21 cellular contexts compared by ENCODE assay signal in the genomic region with DNA sequence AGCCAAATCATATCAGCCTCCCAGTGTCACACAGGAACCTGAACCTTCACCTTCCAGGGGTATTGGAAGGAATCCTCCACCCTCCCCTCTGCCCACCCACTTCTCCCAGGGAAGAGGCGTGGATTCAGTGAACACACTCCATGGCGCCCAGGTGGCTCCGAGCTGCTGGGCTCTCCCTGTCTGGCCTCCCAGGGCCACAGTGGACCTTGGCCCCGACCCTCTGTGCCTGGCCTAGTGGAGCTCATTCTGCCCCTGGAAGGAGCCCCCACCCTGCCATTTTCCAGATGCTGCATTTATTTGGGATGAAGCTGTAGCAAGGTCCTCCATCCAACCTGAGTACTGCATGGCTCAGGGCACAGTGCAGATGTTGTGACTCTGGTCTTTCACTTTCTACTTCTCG.
DNase-seq lines count a peak whose midpoint lies in the region; ATAC-seq and TF ChIP-seq lines count a peak whose summit lies in the region.
"Had no signal": no experiment of that assay in that cellular context is flagged by ENCODE, and none has a peak within 500 bp of the region (broad histone marks: within the 10 kb centered on the region; RNA-seq: fewer than 3 reads in every experiment).

No MANE protein-coding gene starts in this region.

- peaks cover 7% of the 10 kb centered on the region for H3K36me3 Mint-ChIP-seq in activated CD4-positive, alpha-beta T cell treated with anti-CD3 and anti-CD28 coated beads, Interleukin-2, amount 10 ng/mL, durations not matched to agents 7 days and 5 days (ENCODE audit: low read depth)
- H3K36me3 Mint-ChIP-seq in H9 (ENCODE audit: insufficient read depth in 1 of 3, low read depth in 3 of 3): peaks cover 0 to 2% (median 0%) of the 10 kb centered on the region in 3 experiments; a peak in 1 of 7 replicates
- H3K36me3 Mint-ChIP-seq: CD14-positive monocyte had no signal

- H3K4me2 ChIP-seq in H9 (ENCODE audit: insufficient read depth, insufficient read length, low read length) (no peak overlapping the region), OCI-LY7 (ENCODE audit: low read length) (no peak overlapping the region)
- H3K4me2 ChIP-seq: A549, GM23338 had no signal

- H2BK120ac ChIP-seq in H9 (ENCODE audit: low read depth, low read length, poor library complexity, severe bottlenecking): no peak overlapping the region

- no peak overlapping the region for H3K23ac ChIP-seq in H9 (ENCODE audit: insufficient read length, low read depth, low read length)

- H3K27ac Mint-ChIP-seq in activated CD4-positive, alpha-beta T cell treated with anti-CD3 and anti-CD28 coated beads, Interleukin-2, amount 10 ng/mL, durations not matched to agents 7 days and 5 days: peak overlapping the region; percentile 42
- peak overlapping the region in 1 of 3 experiments; percentile 94; a peak in 1 of 7 replicates for H3K27ac Mint-ChIP-seq in H9
- H3K27ac Mint-ChIP-seq: CD14-positive monocyte; CD4-positive, alpha-beta memory T cell; GM23338; HFFc6 had no signal

- no CpG with 5 or more reads among the region's 5 CpGs for WGBS in H9 (ENCODE audit: extremely low coverage, insufficient read length, low lambda C conversion rate)
- WGBS in suprapubic skin: 80% methylated on average over 5 of the region's 5 CpGs

- no peaks in the 10 kb centered on the region for H3K4me1 ChIP-seq in H9 (ENCODE audit: insufficient read depth, low read length)
- no peaks in the 10 kb centered on the region for H3K4me1 ChIP-seq in suprapubic skin
- H3K4me1 ChIP-seq in OCI-LY7 (ENCODE audit: insufficient read depth, low read length, poor library complexity, severe bottlenecking): peaks cover 62% of the 10 kb centered on the region
- H3K4me1 ChIP-seq: A549 had no signal

- no peak overlapping the region for H2AFZ ChIP-seq in H9 (ENCODE audit: low read length)
- H2AFZ ChIP-seq in OCI-LY7 (ENCODE audit: low read length): no peak overlapping the region
- H2AFZ ChIP-seq: GM23338 had no signal

- H3K18ac ChIP-seq in H9 (ENCODE audit: insufficient read length, low read depth, low read length): no peak overlapping the region

- H3K36me3 ChIP-seq in suprapubic skin (no peaks in the 10 kb centered on the region), OCI-LY7 (ENCODE audit: insufficient read depth, low read length) (no peaks in the 10 kb centered on the region; the same call in 1 of the 2 replicates)
- H3K36me3 ChIP-seq: BLaER1 had no signal

- peaks cover 38% of the 10 kb centered on the region for H3K4me1 Mint-ChIP-seq in activated CD4-positive, alpha-beta T cell treated with anti-CD3 and anti-CD28 coated beads, Interleukin-2, amount 10 ng/mL, durations not matched to agents 7 days and 5 days
- peaks cover 3 to 6% of the 10 kb centered on the region in 2 experiments; a peak in 3 of 4 replicates for H3K4me1 Mint-ChIP-seq in H9
- H3K4me1 Mint-ChIP-seq: GM23338 had no signal

- H4K20me1 ChIP-seq in H9 (ENCODE audit: control insufficient read depth, insufficient read depth, insufficient read length) (no peaks in the 10 kb centered on the region), OCI-LY7 (ENCODE audit: insufficient read depth, low read length) (no peaks in the 10 kb centered on the region)
- H4K20me1 ChIP-seq: BLaER1 had no signal

- no peak overlapping the region for H3K14ac ChIP-seq in H9 (ENCODE audit: insufficient read depth, low read length)

- no peaks in the 10 kb centered on the region for H3K79me1 ChIP-seq in H9 (ENCODE audit: insufficient read depth, low read depth, low read length, poor library complexity, severe bottlenecking)

- no peak overlapping the region for H2AK5ac ChIP-seq in H9 (ENCODE audit: insufficient read length, low read length)

- no peak overlapping the region for H2BK5ac ChIP-seq in H9 (ENCODE audit: insufficient read length, low read length)

- intact Hi-C loops in OCI-LY7 (cut with micrococcal nuclease; ENCODE audit: unreplicated experiment): no loop called here

- H4K5ac ChIP-seq in H9 (ENCODE audit: insufficient read length, low read depth, low read length): no peak overlapping the region

- CTCF ChIA-PET in activated CD4-positive, alpha-beta T cell treated with anti-CD3 and anti-CD28 coated beads, Interleukin-2, amount 10 ng/mL, durations not matched to agents 7 days and 5 days (lab: Charles Lee): no interaction called here
- CTCF ChIA-PET in OCI-LY7 (lab: Charles Lee; ENCODE audit: unreplicated experiment): no interaction called here

- no peak overlapping the region for H3K27ac ChIP-seq in H9 (ENCODE audit: insufficient read length, low read depth, low read length)
- H3K27ac ChIP-seq in suprapubic skin: no peak overlapping the region
- no peak overlapping the region for H3K27ac ChIP-seq in OCI-LY7 (ENCODE audit: low read depth, low read length, poor library complexity, severe bottlenecking)
- H3K27ac ChIP-seq: 22Rv1, A549, HL-60 had no signal

- no peak for TF ChIP-seq EP300 in suprapubic skin (IDR thresholded peaks at IDR 0.05)

- no peak overlapping the region for H2BK20ac ChIP-seq in H9 (ENCODE audit: low read depth, low read length, poor library complexity, severe bottlenecking)

- H3K79me2 ChIP-seq in H9 (ENCODE audit: insufficient read depth, low read length) (no peaks in the 10 kb centered on the region), OCI-LY7 (ENCODE audit: insufficient read depth, low read depth, low read length) (no peaks in the 10 kb centered on the region)

- BruUV-seq in OCI-LY7 (replicated peaks; lab: Mats Ljungman, UMichigan): no TSS peak

- H4K91ac ChIP-seq in H9 (ENCODE audit: insufficient read length, low read depth, low read length): no peak overlapping the region

- no peaks in the 10 kb centered on the region for H3K9me2 ChIP-seq in OCI-LY7 (ENCODE audit: insufficient read depth, low read length)

- no peak overlapping the region for H2BK15ac ChIP-seq in H9 (ENCODE audit: low read depth, low read length)

- H3K27me3 Mint-ChIP-seq in activated CD4-positive, alpha-beta T cell treated with anti-CD3 and anti-CD28 coated beads, Interleukin-2, amount 10 ng/mL, durations not matched to agents 7 days and 5 days: peaks cover 10% of the 10 kb centered on the region
- H3K27me3 Mint-ChIP-seq in H9 (ENCODE audit: low read depth): peaks cover 11% of the 10 kb centered on the region; the same call in 1 of the 2 replicates

- DNase-seq in activated CD4-positive, alpha-beta T cell treated with anti-CD3 and anti-CD28 coated beads, Interleukin-2, amount 10 ng/mL, durations not matched to agents 7 days and 5 days: no peak
- DNase-seq in activated CD4-positive, alpha-beta T cell treated with anti-CD3 and anti-CD28 coated beads for 4 hours: no peak
- peak; percentile 3 for DNase-seq in H9
- peak; percentile 34 for DNase-seq in left lobe of liver (ENCODE audit: low spot score)
- DNase-seq in suprapubic skin (ENCODE audit: low spot score in 2 of 2): peak; percentile 6 to 72
- DNase-seq in OCI-LY7 (ENCODE audit: low spot score): no peak
- DNase-seq: AML-193; CD4-positive, alpha-beta memory T cell; DMS153; DMS79; GF-D8; HFFc6 had no signal

- H4K8ac ChIP-seq in H9 (replicated peaks; ENCODE audit: insufficient read length, low read depth, low read length): no peak overlapping the region

- H3K9me3 ChIP-seq in H9 (ENCODE audit: control insufficient read depth, low read depth, low read length): no peaks in the 10 kb centered on the region
- no peaks in the 10 kb centered on the region for H3K9me3 ChIP-seq in suprapubic skin
- peaks cover 14% of the 10 kb centered on the region; the same call in 1 of the 2 replicates for H3K9me3 ChIP-seq in OCI-LY7 (ENCODE audit: low read length)
- H3K9me3 ChIP-seq: A549 had no signal

- H3K23me2 ChIP-seq in H9 (ENCODE audit: insufficient read length, low read depth, low read length, poor library complexity, severe bottlenecking): no peaks in the 10 kb centered on the region

- peaks cover 11% of the 10 kb centered on the region for H3K9me3 Mint-ChIP-seq in activated CD4-positive, alpha-beta T cell treated with anti-CD3 and anti-CD28 coated beads, Interleukin-2, amount 10 ng/mL, durations not matched to agents 7 days and 5 days
- H3K9me3 Mint-ChIP-seq in H9: peaks cover 2 to 4% of the 10 kb centered on the region in 2 experiments; a peak in 3 of 5 replicates

- POLR2A ChIA-PET in activated CD4-positive, alpha-beta T cell treated with anti-CD3 and anti-CD28 coated beads, Interleukin-2, amount 10 ng/mL, durations not matched to agents 7 days and 5 days (lab: Charles Lee): no interaction called here
- POLR2A ChIA-PET in OCI-LY7 (lab: Charles Lee): interaction anchor here (1.1 kb wide), 2 partner anchors 114 to 262 kb away, joined by 3 read pairs; no protein-coding TSS in a partner anchor

- no peak overlapping the region for H3K56ac ChIP-seq in H9 (ENCODE audit: insufficient read length, low read depth, low read length)

- TF ChIP-seq POLR2A in suprapubic skin (IDR thresholded peaks at IDR 0.05): no peak

- H3K4me3 Mint-ChIP-seq in activated CD4-positive, alpha-beta T cell treated with anti-CD3 and anti-CD28 coated beads, Interleukin-2, amount 10 ng/mL, durations not matched to agents 7 days and 5 days: no peak overlapping the region
- H3K4me3 Mint-ChIP-seq in H9: no peak overlapping the region
- H3K4me3 Mint-ChIP-seq: CD14-positive monocyte; CD4-positive, alpha-beta memory T cell; GM23338; HFFc6 had no signal

- TF ChIP-seq CTCF in H9 (conservative IDR thresholded peaks at IDR 0.05): no peak
- no peak for TF ChIP-seq CTCF in suprapubic skin (IDR thresholded peaks at IDR 0.05)
- TF ChIP-seq CTCF in OCI-LY7 (conservative IDR thresholded peaks at IDR 0.05; ENCODE audit: low read length): no peak

- no peak overlapping the region for H3K4me3 ChIP-seq in suprapubic skin
- H3K4me3 ChIP-seq in OCI-LY7 (ENCODE audit: low read depth, low read length, poor library complexity, severe bottlenecking): no peak overlapping the region
- H3K4me3 ChIP-seq: A549, BLaER1, GM23338 had no signal

- H3K4ac ChIP-seq in H9 (ENCODE audit: low read depth, low read length): no peak overlapping the region

- no peak overlapping the region for H3K9ac ChIP-seq in H9 (ENCODE audit: extremely low read depth, insufficient read length, low read length)
- H3K9ac ChIP-seq: BLaER1 had no signal

- no peak overlapping the region for H2BK12ac ChIP-seq in H9 (ENCODE audit: insufficient read length, low read depth, low read length)

- ATAC-seq in left lobe of liver: no peak
- no peak for ATAC-seq in SK-N-SH treated with all-trans-retinoic acid at 6 μM for 48 hours
- no peak for ATAC-seq in HG03159 (IDR thresholded peaks at IDR 0.05; ENCODE audit: unreplicated experiment)
- ATAC-seq: A549, GM23338, HCT116 had no signal

- no peak overlapping the region for H3T11ph ChIP-seq in H9 (ENCODE audit: low read length)

- H3K27me3 ChIP-seq in H9 (ENCODE audit: insufficient read depth, low read length): no peaks in the 10 kb centered on the region
- peaks cover 28% of the 10 kb centered on the region for H3K27me3 ChIP-seq in suprapubic skin
- H3K27me3 ChIP-seq: BLaER1 had no signal

Comparison
In these comparisons a context has a peak if more than half of its experiments do, and no peak if none do; other contexts are left out.
1. DNase-seq: peak in H9 (single experiment), left lobe of liver (single experiment) and suprapubic skin (2 of 2); none in activated CD4-positive, alpha-beta T cell treated with anti-CD3 and anti-CD28 coated beads, Interleukin-2, amount 10 ng/mL, durations not matched to agents 7 days and 5 days (single experiment), activated CD4-positive, alpha-beta T cell treated with anti-CD3 and anti-CD28 coated beads for 4 hours (0 of 2) and OCI-LY7 (single experiment).